Comparison of ENCODE assay signal across 23 cellular contexts in the genomic region with DNA sequence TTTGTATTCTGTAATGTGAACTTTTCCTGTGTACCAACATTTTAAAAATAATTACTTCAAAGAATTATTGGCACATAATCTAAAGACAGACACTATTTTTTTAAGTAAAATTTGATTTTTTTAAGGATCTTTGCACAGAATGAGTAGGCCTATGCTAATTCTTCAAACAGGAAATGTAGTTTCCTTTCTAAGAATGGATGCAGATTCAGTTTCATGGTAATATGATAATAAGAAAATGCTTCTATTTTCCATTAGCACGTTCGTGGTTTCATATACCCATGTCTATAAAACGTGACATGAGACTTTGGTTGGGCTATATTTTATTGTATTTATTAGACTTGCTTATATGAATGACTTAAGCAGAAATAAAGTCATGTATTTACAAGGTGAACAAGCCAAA.
"Had no signal": no experiment of that assay in that cellular context is flagged by ENCODE, and none has a peak within 500 bp of the region (broad histone marks: within the 10 kb centered on the region; RNA-seq: fewer than 3 reads in every experiment).

No MANE protein-coding gene starts in this region.

- H3K9ac ChIP-seq: SK-N-SH had no signal

- DNase-seq: Kasumi-1; KG1; MV-4-11; NCI-H1048; NCI-H1105; NCI-H1417; NCI-H1436 treated with DMSO at 0.1 percent for 48 hours; NCI-H1694; NCI-H187 treated with DMSO at 0.1 percent for 48 hours; NCI-H2029 treated with DMSO at 0.1 percent for 48 hours; NCI-H2171 treated with DMSO at 0.1 percent for 48 hours; NCI-H2227 treated with DMSO at 0.1 percent for 48 hours; NCI-H446; NCI-H510A; NCI-H524 treated with DMSO at 0.1 percent for 48 hours; NCI-H69; NCI-H774; NK-92 treated with Interleukin-12 subunit alpha and Interleukin-12 subunit beta, amount 100 ng/mL, for 24 hours; PC-3; SHP77; SK-N-SH had no signal

- H3K9me3 ChIP-seq: SK-N-SH had no signal

- ATAC-seq: Panc1, PC-3 had no signal

- H3K4me2 ChIP-seq: SK-N-SH had no signal

- H3K27ac ChIP-seq: RWPE1 had no signal
